ENCODE assay signal across 33 cellular contexts in genomic region chr9:12094051-12094450, GRCh38.
"Had no signal": no experiment of that assay in that cellular context is flagged by ENCODE, and none has a peak within 500 bp of the region (broad histone marks: within the 10 kb centered on the region; RNA-seq: fewer than 3 reads in every experiment).

No MANE protein-coding gene starts in this region.

- H3K36me3 Mint-ChIP-seq: activated CD8-positive, alpha-beta memory T cell treated with anti-CD3 and anti-CD28 coated beads, Interleukin-2, amount 10 ng/mL, durations not matched to agents 7 days and 5 days; activated naive CD8-positive, alpha-beta T cell; T-cell had no signal

- H3K27me3 Mint-ChIP-seq: activated B cell treated with CpG ODN at 0.5 μM for 24 hours; activated CD8-positive, alpha-beta memory T cell treated with anti-CD3 and anti-CD28 coated beads, Interleukin-2, amount 10 ng/mL, durations not matched to agents 7 days and 5 days; activated naive CD8-positive, alpha-beta T cell; effector memory CD8-positive, alpha-beta T cell; T-cell; T-helper 17 cell had no signal

- H3K27me3 ChIP-seq: brain microvascular endothelial cell, esophagus squamous epithelium, gastroesophageal sphincter, heart right ventricle had no signal

- H3K4me3 Mint-ChIP-seq: activated B cell treated with CpG ODN at 0.5 μM for 24 hours; activated CD8-positive, alpha-beta memory T cell treated with anti-CD3 and anti-CD28 coated beads, Interleukin-2, amount 10 ng/mL, durations not matched to agents 7 days and 5 days; activated CD8-positive, alpha-beta T cell treated with anti-CD3 and anti-CD28 coated beads, Interleukin-2, amount 10 ng/mL, durations not matched to agents 7 days and 5 days; activated naive CD8-positive, alpha-beta T cell; activated T-helper 1 cell treated with anti-CD3 and anti-CD28 coated beads, Interleukin-12 subunit alpha, Interleukin-12 subunit beta, Interleukin-2, Interleukin-4 antibody, amounts not matched to agents 30 ng/mL and 10 ng/mL and 1 ng/mL, durations not matched to agents 14 hours and 24 hours and 36 hours; effector memory CD8-positive, alpha-beta T cell; T-cell; T-helper 17 cell; T-helper 2 cell treated with Interferon-gamma antibody and Interleukin-4, amounts not matched to agents 5 μg/mL and 100 μg/mL, for 36 hours had no signal

- H3K4me3 ChIP-seq: esophagus squamous epithelium, gastroesophageal sphincter, heart right ventricle had no signal

- H3K36me3 ChIP-seq: brain microvascular endothelial cell, esophagus squamous epithelium, gastroesophageal sphincter, heart right ventricle, WERI-Rb-1 had no signal

- H3K4me1 ChIP-seq: esophagus squamous epithelium, gastroesophageal sphincter, heart right ventricle had no signal

- H3K27ac ChIP-seq: brain microvascular endothelial cell, epithelial cell of prostate, esophagus squamous epithelium, gastroesophageal sphincter, heart right ventricle, WERI-Rb-1 had no signal

- H3K9me3 Mint-ChIP-seq: activated B cell treated with CpG ODN at 0.5 μM for 24 hours had no signal

- DNase-seq: activated B cell treated with CpG ODN at 0.5 μM for 24 hours; activated CD4-positive, alpha-beta T cell treated with anti-CD3 and anti-CD28 coated beads for 48 hours; activated CD4-positive, alpha-beta T cell treated with anti-CD3 and anti-CD28 coated beads, Interleukin-2, amount 50 U/mL, for 1 hour; activated CD4-positive, alpha-beta T cell treated with anti-CD3 and anti-CD28 coated beads, Interleukin-2, amount 50 U/mL, for 48 hours; activated CD8-positive, alpha-beta memory T cell treated with anti-CD3 and anti-CD28 coated beads, Interleukin-2, amount 10 ng/mL, durations not matched to agents 7 days and 5 days; activated CD8-positive, alpha-beta memory T cell treated with anti-CD3 and anti-CD28 coated beads, Interleukin-2, amount 50 U/mL, for 4 hours; activated CD8-positive, alpha-beta T cell treated with anti-CD3 and anti-CD28 coated beads, Interleukin-2, amount 10 ng/mL, durations not matched to agents 7 days and 5 days; activated gamma-delta T cell treated with Interleukin-2 at 50 U/mL for 16 hours; activated naive CD4-positive, alpha-beta T cell treated with anti-CD3 and anti-CD28 coated beads, Interleukin-2, amount 50 U/mL, for 16 hours; activated naive CD4-positive, alpha-beta T cell treated with Interleukin-2 at 50 U/mL for 16 hours; activated T-cell treated with anti-CD3 and anti-CD28 coated beads, Interleukin-2, amount 50 U/mL, for 1 hour; activated T-cell treated with anti-CD3 and anti-CD28 coated beads, Interleukin-2, amount 50 U/mL, for 48 hours; amniotic stem cell; anterior cingulate cortex; brain microvascular endothelial cell; caudate nucleus; cortex of kidney; dermis blood vessel endothelial cell; effector CD4-positive, alpha-beta T cell; effector memory CD8-positive, alpha-beta T cell; esophagus squamous epithelium; foreskin melanocyte; heart right ventricle; T-cell; T-helper 17 cell; T1000; WERI-Rb-1 had no signal

- H3K9me3 ChIP-seq: gastroesophageal sphincter had no signal

- H3K4me1 Mint-ChIP-seq: activated B cell treated with CpG ODN at 0.5 μM for 24 hours; activated CD8-positive, alpha-beta memory T cell treated with anti-CD3 and anti-CD28 coated beads, Interleukin-2, amount 10 ng/mL, durations not matched to agents 7 days and 5 days; T-cell; T-helper 17 cell had no signal

- H3K27ac Mint-ChIP-seq: activated B cell treated with CpG ODN at 0.5 μM for 24 hours; activated CD8-positive, alpha-beta memory T cell treated with anti-CD3 and anti-CD28 coated beads, Interleukin-2, amount 10 ng/mL, durations not matched to agents 7 days and 5 days; activated CD8-positive, alpha-beta T cell treated with anti-CD3 and anti-CD28 coated beads, Interleukin-2, amount 10 ng/mL, durations not matched to agents 7 days and 5 days; activated naive CD8-positive, alpha-beta T cell; activated T-helper 1 cell treated with anti-CD3 and anti-CD28 coated beads, Interleukin-12 subunit alpha, Interleukin-12 subunit beta, Interleukin-2, Interleukin-4 antibody, amounts not matched to agents 30 ng/mL and 10 ng/mL and 1 ng/mL, durations not matched to agents 14 hours and 24 hours and 36 hours; effector memory CD8-positive, alpha-beta T cell; T-cell; T-helper 17 cell; T-helper 2 cell treated with Interferon-gamma antibody and Interleukin-4, amounts not matched to agents 5 μg/mL and 100 μg/mL, for 36 hours had no signal

- ATAC-seq: activated CD4-positive, CD25-positive, alpha-beta regulatory T cell treated with anti-CD3 and anti-CD28 coated beads, Interleukin-2, amount 50 U/mL, for 24 hours; activated CD8-positive, alpha-beta memory T cell treated with anti-CD3 and anti-CD28 coated beads, Interleukin-2, amount 10 ng/mL, durations not matched to agents 7 days and 5 days; activated CD8-positive, alpha-beta T cell treated with anti-CD3 and anti-CD28 coated beads, Interleukin-2, amount 10 ng/mL, durations not matched to agents 7 days and 5 days; effector memory CD8-positive, alpha-beta T cell; gastroesophageal sphincter; heart right ventricle; T-cell; T-helper 17 cell had no signal
